ENCODE assay signal across 15 cellular contexts in the genomic region with DNA sequence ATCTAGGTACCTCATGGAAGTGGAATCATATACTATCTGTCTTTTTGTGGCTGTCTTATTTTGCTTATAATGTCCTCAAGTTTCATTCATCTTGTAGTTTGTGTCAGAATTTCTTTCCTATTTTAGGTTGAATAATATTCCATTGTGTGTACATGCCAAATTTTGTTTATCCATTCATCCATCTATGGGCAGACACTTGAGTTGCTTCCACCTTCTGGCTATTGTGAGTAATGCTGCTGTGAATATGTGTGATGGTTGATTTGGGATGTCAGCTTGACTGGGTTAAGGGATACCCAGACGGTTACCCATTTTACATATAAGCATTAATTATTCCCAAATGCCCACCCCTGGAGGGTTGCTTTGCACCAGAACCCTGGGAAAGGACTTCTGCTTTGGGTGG.
A peak's percentile ranks its signal among the peaks of the same experiment; 100 is the strongest.
DNase-seq lines count a peak whose midpoint lies in the region; TF ChIP-seq lines count a peak whose summit lies in the region.
"Had no signal": no experiment of that assay in that cellular context is flagged by ENCODE, and none has a peak within 500 bp of the region (broad histone marks: within the 10 kb centered on the region; RNA-seq: fewer than 3 reads in every experiment).

No MANE protein-coding gene starts in this region.

- H3K36me3 ChIP-seq in DOHH2 (ENCODE audit: control insufficient read depth, low read length) (no peaks in the 10 kb centered on the region), brain microvascular endothelial cell (replicated peaks) (no peaks in the 10 kb centered on the region), spleen (no peaks in the 10 kb centered on the region), PC-9 (ENCODE audit: low read depth) (no peaks in the 10 kb centered on the region)

- H3K27ac ChIP-seq in DOHH2 (ENCODE audit: low read depth, low read length) (no peak overlapping the region), brain microvascular endothelial cell (no peak overlapping the region), spleen (no peak overlapping the region), PC-9 (no peak overlapping the region)
- H3K27ac ChIP-seq: SK-N-MC had no signal

- H3K36me3 Mint-ChIP-seq in nephron (ENCODE audit: low read depth) = no peaks in the 10 kb centered on the region

- no TSS peak for BruUV-seq in PC-9 (replicated peaks; lab: Mats Ljungman, UMichigan)

- POLR2A ChIA-PET in PC-9 (lab: Charles Lee; ENCODE audit: unreplicated experiment) = no interaction called here

- no peak overlapping the region for H3K4me3 Mint-ChIP-seq in nephron
- H3K4me3 Mint-ChIP-seq: naive B cell had no signal

- CTCF ChIA-PET in PC-9 (lab: Charles Lee) = no interaction called here

- no peak for TF ChIP-seq POLR2A in spleen (IDR thresholded peaks at IDR 0.05)

- peak; percentile 38 for TF ChIP-seq CTCF in DOHH2 (IDR thresholded peaks at IDR 0.05; ENCODE audit: low read depth, low read length, poor library complexity, severe bottlenecking)
- TF ChIP-seq CTCF in brain microvascular endothelial cell (IDR thresholded peaks at IDR 0.05; ENCODE audit: low read depth, low read length, missing control alignments) = peak; percentile 65
- TF ChIP-seq CTCF in nephron (IDR thresholded peaks at IDR 0.05; ENCODE audit: unreplicated experiment in 3 of 3) = peak in 2 of 3 experiments; percentile 19 to 29
- TF ChIP-seq CTCF in spleen (IDR thresholded peaks at IDR 0.05 in 8 of 11, conservative IDR thresholded peaks at IDR 0.05 in 3 of 11) = peak in 2 of 11 experiments; percentile 18 to 20
- TF ChIP-seq CTCF in PC-9 (conservative IDR thresholded peaks at IDR 0.05) = no peak; the same call in 1 of the 2 replicates

- H3K4me1 ChIP-seq in DOHH2 (ENCODE audit: control insufficient read depth, low read length) (peaks cover 8% of the 10 kb centered on the region), spleen (peaks cover 0 to 17% (median 12%) of the 10 kb centered on the region in 6 donors), PC-9 (replicated peaks; ENCODE audit: insufficient read depth) (peaks cover 20% of the 10 kb centered on the region)

- H2AFZ ChIP-seq in PC-9 = no peak overlapping the region

- in situ Hi-C loops in brain microvascular endothelial cell (cut with HindIII; ENCODE audit: low pct_ligation_motif_present, low sequenced_read_pairs) = loop anchor here (25.0 kb wide), 1 partner anchor 477 kb away; the partner anchor contains the start of genes MECR and PTPRU

- H3F3A ChIP-seq in DOHH2 (ENCODE audit: control insufficient read depth, insufficient read depth) = no peaks in the 10 kb centered on the region
- H3F3A ChIP-seq in PC-9 (ENCODE audit: insufficient read depth, low read depth) = peaks cover 13% of the 10 kb centered on the region

- H3K79me2 ChIP-seq in DOHH2 (ENCODE audit: control insufficient read depth, low read length) (no peaks in the 10 kb centered on the region), PC-9 (ENCODE audit: low read depth) (no peaks in the 10 kb centered on the region)

- peaks cover 11% of the 10 kb centered on the region for H3K9me3 Mint-ChIP-seq in nephron

- intact Hi-C loops in spleen (cut with DNase I; ENCODE audit: low total_unique reads) (no loop called here), PC-9 (cut with micrococcal nuclease; ENCODE audit: unreplicated experiment) (loop anchor here (5.0 kb wide), 1 partner anchor 202 kb away; no protein-coding TSS in a partner anchor)

- H3K9me3 ChIP-seq in DOHH2 (ENCODE audit: control insufficient read depth, insufficient read depth, low read length) (no peaks in the 10 kb centered on the region), spleen (peaks cover 0 to 27% (median 17%) of the 10 kb centered on the region in 8 donors), PC-9 (ENCODE audit: insufficient read depth, low read depth) (no peaks in the 10 kb centered on the region)

- H3K4me3 ChIP-seq in DOHH2 (ENCODE audit: low read length) = no peak overlapping the region
- no peak overlapping the region for H3K4me3 ChIP-seq in brain microvascular endothelial cell (ENCODE audit: low read depth, low read length)
- no peak overlapping the region for H3K4me3 ChIP-seq in spleen
- H3K4me3 ChIP-seq in PC-9 = no peak overlapping the region
- H3K4me3 ChIP-seq: SK-N-MC had no signal

- no peaks in the 10 kb centered on the region for H3K27me3 ChIP-seq in DOHH2 (ENCODE audit: control insufficient read depth, low read length)
- H3K27me3 ChIP-seq in brain microvascular endothelial cell (replicated peaks) = no peaks in the 10 kb centered on the region
- H3K27me3 ChIP-seq in spleen (replicated peaks in 1 of 7) = peaks cover 0 to 18% (median 0%) of the 10 kb centered on the region in 7 donors
- no peaks in the 10 kb centered on the region for H3K27me3 ChIP-seq in PC-9 (ENCODE audit: insufficient read depth, low read depth)

- H3K4me2 ChIP-seq in DOHH2 (ENCODE audit: low read length) (no peak overlapping the region), PC-9 (no peak overlapping the region)

- peaks cover 8% of the 10 kb centered on the region for H3K27me3 Mint-ChIP-seq in nephron (ENCODE audit: low read depth)

- H3K9me2 ChIP-seq in DOHH2 (replicated peaks; ENCODE audit: control insufficient read depth, low read length) (no peaks in the 10 kb centered on the region), PC-9 (ENCODE audit: insufficient read depth) (no peaks in the 10 kb centered on the region)

- peaks cover 13% of the 10 kb centered on the region for H3K4me1 Mint-ChIP-seq in nephron

- peak; percentile 7 for DNase-seq in HT-29 (ENCODE audit: low spot score)
- peak; percentile 22 for DNase-seq in brain microvascular endothelial cell
- no peak for DNase-seq in mesenteric fat pad (ENCODE audit: low spot score)
- no peak for DNase-seq in C1 segment of cervical spinal cord (lab: John Stamatoyannopoulos, UW)
- DNase-seq in spleen = no peak
- DNase-seq in PC-9 = no peak
- DNase-seq: activated CD4-positive, alpha-beta T cell treated with anti-CD3 and anti-CD28 coated beads, Interleukin-2, amount 50 U/mL, for 4 hours; activated naive CD4-positive, alpha-beta T cell treated with anti-CD3 and anti-CD28 coated beads, Interleukin-2, amount 50 U/mL, for 16 hours; effector CD8-positive, alpha-beta T cell; GF-D8; naive B cell; NCI-H446 had no signal

- H3K27ac Mint-ChIP-seq in nephron = peak overlapping the region in 1 of 3 experiments; percentile 8
- H3K27ac Mint-ChIP-seq: naive B cell had no signal

- WGBS in spleen, 5 donors = 53 to 76% (median 67%) methylated on average over 1 of the region's 1 CpG

- H4K20me1 ChIP-seq in DOHH2 (ENCODE audit: control insufficient read depth, insufficient read depth, low read depth, low read length) (no peaks in the 10 kb centered on the region), PC-9 (ENCODE audit: insufficient read depth) (no peaks in the 10 kb centered on the region)

Comparison
In these comparisons a context has a peak if more than half of its experiments do, and no peak if none do; other contexts are left out.
1. DNase-seq: peak in HT-29 (single experiment) and brain microvascular endothelial cell (single experiment); none in mesenteric fat pad (single experiment), C1 segment of cervical spinal cord (0 of 14), spleen (single experiment) and PC-9 (0 of 2).